27 cellular contexts compared by ENCODE assay signal in genomic region chr15:90876046-90876445, GRCh38. TPM values are rescaled to one million over a fixed set of nuclear protein-coding genes. Genes with fewer than 3 reads are reported as not detected.
DNase-seq lines count a peak whose midpoint lies in the region; ATAC-seq and TF ChIP-seq lines count a peak whose summit lies in the region.
"Had no signal": no experiment of that assay in that cellular context is flagged by ENCODE, and none has a peak within 500 bp of the region (broad histone marks: within the 10 kb centered on the region; RNA-seq: fewer than 3 reads in every experiment).

No MANE protein-coding gene starts in this region.

- no peaks in the 10 kb centered on the region for H3K9me3 ChIP-seq in RWPE2 (ENCODE audit: severe bottlenecking)
- H3K9me3 ChIP-seq: A549, gastrocnemius medialis, psoas muscle, sigmoid colon, uterus had no signal

- ATAC-seq in activated CD8-positive, alpha-beta memory T cell treated with anti-CD3 and anti-CD28 coated beads, Interleukin-2, amount 10 ng/mL, durations not matched to agents 7 days and 5 days = no peak
- ATAC-seq in RWPE2 (ENCODE audit: low read depth) (no peak), HG03108 (IDR thresholded peaks at IDR 0.05; ENCODE audit: unreplicated experiment) (no peak)
- ATAC-seq: A549, gastrocnemius medialis, psoas muscle had no signal

- peak overlapping the region; percentile 68 for H3K27ac Mint-ChIP-seq in activated CD8-positive, alpha-beta memory T cell treated with anti-CD3 and anti-CD28 coated beads, Interleukin-2, amount 10 ng/mL, durations not matched to agents 7 days and 5 days
- H3K27ac Mint-ChIP-seq: brain had no signal

- no peaks in the 10 kb centered on the region for H3K27me3 Mint-ChIP-seq in activated CD8-positive, alpha-beta memory T cell treated with anti-CD3 and anti-CD28 coated beads, Interleukin-2, amount 10 ng/mL, durations not matched to agents 7 days and 5 days

- H3K27ac ChIP-seq in RWPE2 (ENCODE audit: poor library complexity, severe bottlenecking) = no peak overlapping the region
- H3K27ac ChIP-seq in angular gyrus (ENCODE audit: low read depth, low read length) = peak overlapping the region; percentile 75
- H3K27ac ChIP-seq in coronary artery = no peak overlapping the region
- H3K27ac ChIP-seq: A549, gastrocnemius medialis, PC-9, psoas muscle, sigmoid colon, uterus had no signal

- peaks cover 54% of the 10 kb centered on the region for H3K36me3 ChIP-seq in RWPE2 (ENCODE audit: low read depth)
- H3K36me3 ChIP-seq: uterus had no signal

- peaks cover 21% of the 10 kb centered on the region for H3K4me1 ChIP-seq in RWPE2 (ENCODE audit: insufficient read depth, poor library complexity, severe bottlenecking)

- H3K4me1 Mint-ChIP-seq in activated CD8-positive, alpha-beta memory T cell treated with anti-CD3 and anti-CD28 coated beads, Interleukin-2, amount 10 ng/mL, durations not matched to agents 7 days and 5 days = peaks cover 67% of the 10 kb centered on the region

- H3K36me3 Mint-ChIP-seq in activated CD8-positive, alpha-beta memory T cell treated with anti-CD3 and anti-CD28 coated beads, Interleukin-2, amount 10 ng/mL, durations not matched to agents 7 days and 5 days = peaks cover 79% of the 10 kb centered on the region

- CTCF ChIA-PET in activated CD8-positive, alpha-beta memory T cell treated with anti-CD3 and anti-CD28 coated beads, Interleukin-2, amount 10 ng/mL, durations not matched to agents 7 days and 5 days (lab: Charles Lee) = no interaction called here

- H3K9me3 Mint-ChIP-seq in activated CD8-positive, alpha-beta memory T cell treated with anti-CD3 and anti-CD28 coated beads, Interleukin-2, amount 10 ng/mL, durations not matched to agents 7 days and 5 days (ENCODE audit: low read depth) = no peaks in the 10 kb centered on the region
- H3K9me3 Mint-ChIP-seq: brain had no signal

- DNase-seq in activated CD8-positive, alpha-beta memory T cell treated with anti-CD3 and anti-CD28 coated beads, Interleukin-2, amount 10 ng/mL, durations not matched to agents 7 days and 5 days = no peak
- DNase-seq in activated CD8-positive, alpha-beta memory T cell treated with anti-CD3 and anti-CD28 coated beads, Interleukin-2, amount 50 U/mL, for 4 hours = no peak
- DNase-seq in RWPE2 (ENCODE audit: low spot score) = peak; percentile 74
- peak; percentile 26 for DNase-seq in occipital lobe (lab: John Stamatoyannopoulos, UW)
- DNase-seq in glomerular visceral epithelial cell (ENCODE audit: extremely low spot score) = no peak
- no peak for DNase-seq in coronary artery (ENCODE audit: low spot score)
- DNase-seq: activated gamma-delta T cell treated with Interleukin-2 at 50 U/mL for 16 hours; Calu3; DMS79 treated with DMSO at 0.1 percent for 48 hours; gastrocnemius medialis; GDM1; HCEC 1CT; Kasumi-1; NCI-H1436; NCI-H2081; NCI-H524 treated with DMSO at 0.1 percent for 48 hours; nucleus accumbens; PC-9; psoas muscle; SHP77; sigmoid colon; stimulated activated CD4-positive, alpha-beta T cell treated with anti-CD3 and anti-CD28 coated beads, Interleukin-4, amount 100 ng/mL, for 24 hours; uterus had no signal

- TF ChIP-seq CTCF in RWPE2 (IDR thresholded peaks at IDR 0.05; ENCODE audit: poor library complexity, severe bottlenecking) = no peak
- TF ChIP-seq CTCF in coronary artery (IDR thresholded peaks at IDR 0.05) = no peak

- peak overlapping the region; percentile 33 for H3K4me3 Mint-ChIP-seq in activated CD8-positive, alpha-beta memory T cell treated with anti-CD3 and anti-CD28 coated beads, Interleukin-2, amount 10 ng/mL, durations not matched to agents 7 days and 5 days
- H3K4me3 Mint-ChIP-seq: brain had no signal

- H3K27me3 ChIP-seq in RWPE2 (ENCODE audit: insufficient read depth, poor library complexity, severe bottlenecking) = no peaks in the 10 kb centered on the region
- H3K27me3 ChIP-seq: gastrocnemius medialis, sigmoid colon, uterus had no signal

- no peak overlapping the region for H3K4me3 ChIP-seq in RWPE2 (ENCODE audit: severe bottlenecking)
- H3K4me3 ChIP-seq in coronary artery = no peak overlapping the region
- H3K4me3 ChIP-seq: A549, gastrocnemius medialis, PC-9, psoas muscle, sigmoid colon, uterus had no signal

RNA-seq across cellular contexts. Expression of gene FURIN, which starts 7.7 kb away (rescaled TPM):
- total RNA-seq in activated CD8-positive, alpha-beta memory T cell treated with anti-CD3 and anti-CD28 coated beads, Interleukin-2, amount 10 ng/mL, durations not matched to agents 7 days and 5 days = 100 to 1,000 TPM; 487 to 625 TPM
- 8.7 TPM for total RNA-seq in occipital lobe

RNA-seq across cellular contexts. Expression of gene FES, which starts 8.3 kb away (rescaled TPM):
- total RNA-seq in activated CD8-positive, alpha-beta memory T cell treated with anti-CD3 and anti-CD28 coated beads, Interleukin-2, amount 10 ng/mL, durations not matched to agents 7 days and 5 days = 10 to 100 TPM; 55.7 to 61.2 TPM
- 4.8 TPM for total RNA-seq in occipital lobe

RNA-seq across cellular contexts. Expression of gene MAN2A2, which starts 27.1 kb away (rescaled TPM):
- 100 to 1,000 TPM; 174 to 183 TPM for total RNA-seq in activated CD8-positive, alpha-beta memory T cell treated with anti-CD3 and anti-CD28 coated beads, Interleukin-2, amount 10 ng/mL, durations not matched to agents 7 days and 5 days
- total RNA-seq in occipital lobe = 32.4 TPM

RNA-seq across cellular contexts. Expression of gene HDDC3, which starts 56.3 kb away (rescaled TPM):
- 10 to 100 TPM; 33.2 to 39.3 TPM for total RNA-seq in activated CD8-positive, alpha-beta memory T cell treated with anti-CD3 and anti-CD28 coated beads, Interleukin-2, amount 10 ng/mL, durations not matched to agents 7 days and 5 days
- total RNA-seq in occipital lobe = 11.7 TPM

RNA-seq across cellular contexts. Expression of gene UNC45A, which starts 59.0 kb away (rescaled TPM):
- 10 to 100 TPM; 76.3 to 84.4 TPM for total RNA-seq in activated CD8-positive, alpha-beta memory T cell treated with anti-CD3 and anti-CD28 coated beads, Interleukin-2, amount 10 ng/mL, durations not matched to agents 7 days and 5 days
- 35.7 TPM for total RNA-seq in occipital lobe

Comparison
In these comparisons a context has a peak if more than half of its experiments do, and no peak if none do; other contexts are left out.
1. DNase-seq: peak in RWPE2 (single experiment) and occipital lobe (single experiment); none in activated CD8-positive, alpha-beta memory T cell treated with anti-CD3 and anti-CD28 coated beads, Interleukin-2, amount 10 ng/mL, durations not matched to agents 7 days and 5 days (single experiment), activated CD8-positive, alpha-beta memory T cell treated with anti-CD3 and anti-CD28 coated beads, Interleukin-2, amount 50 U/mL, for 4 hours (single experiment), glomerular visceral epithelial cell (single experiment) and coronary artery (single experiment).
2. RNA of gene FURIN, which starts 7.7 kb away (total RNA-seq): 487 to 625 TPM in activated CD8-positive, alpha-beta memory T cell treated with anti-CD3 and anti-CD28 coated beads, Interleukin-2, amount 10 ng/mL, durations not matched to agents 7 days and 5 days; 8.7 TPM in occipital lobe (single experiment); every median in the first group is over 10 times any median in the second.